ENCODE assay signal across 15 cellular contexts in genomic region chr12:93323625-93324165, GRCh38. TPM values are rescaled to one million over a fixed set of nuclear protein-coding genes. Genes with fewer than 3 reads are reported as not detected.
DNase-seq lines count a peak whose midpoint lies in the region; ATAC-seq and TF ChIP-seq lines count a peak whose summit lies in the region.
"Had no signal": no experiment of that assay in that cellular context is flagged by ENCODE, and none has a peak within 500 bp of the region (broad histone marks: within the 10 kb centered on the region; RNA-seq: fewer than 3 reads in every experiment).

No MANE protein-coding gene starts in this region.

- TF ChIP-seq POLR2A in uterus (IDR thresholded peaks at IDR 0.05), result no peak

- peak; percentile 31 for ATAC-seq in Right ventricle myocardium superior (ENCODE audit: poor library complexity)
- no peak for ATAC-seq in Right ventricle myocardium inferior
- ATAC-seq in HG03520 (IDR thresholded peaks at IDR 0.05; ENCODE audit: unreplicated experiment), result no peak
- ATAC-seq: CD8-positive, alpha-beta T cell; left lung; naive thymus-derived CD8-positive, alpha-beta T cell had no signal

- no peak overlapping the region for H3K27ac ChIP-seq in uterus
- H3K27ac ChIP-seq: left lung, psoas muscle had no signal

- H3K36me3 ChIP-seq in uterus, result no peaks in the 10 kb centered on the region
- H3K36me3 ChIP-seq: left lung had no signal

- no peak for TF ChIP-seq CTCF in choroid plexus epithelial cell (conservative IDR thresholded peaks at IDR 0.05; ENCODE audit: low read depth, low read length)
- no peak for TF ChIP-seq CTCF in uterus (IDR thresholded peaks at IDR 0.05)

- no peaks in the 10 kb centered on the region for H3K27me3 ChIP-seq in uterus
- H3K27me3 ChIP-seq: left lung had no signal

- intact Hi-C loops in Right ventricle myocardium superior (cut with DNase I) (no loop called here), Right ventricle myocardium inferior (cut with DNase I) (no loop called here), uterus (cut with DNase I; ENCODE audit: low total_unique reads) (no loop called here)

- no peak overlapping the region for H3K4me3 ChIP-seq in choroid plexus epithelial cell (ENCODE audit: low read depth, low read length)
- H3K4me3 ChIP-seq in uterus, result no peak overlapping the region
- H3K4me3 ChIP-seq: left lung, psoas muscle had no signal

- H3K9me3 ChIP-seq in uterus, result no peaks in the 10 kb centered on the region
- H3K9me3 ChIP-seq: left lung, psoas muscle had no signal

- no peaks in the 10 kb centered on the region for H3K4me1 ChIP-seq in uterus
- H3K4me1 ChIP-seq: left lung, psoas muscle had no signal

- DNase-seq in Right ventricle myocardium superior, result no peak
- DNase-seq in Right ventricle myocardium inferior (ENCODE audit: missing footprints), result no peak
- DNase-seq in LHCN-M2 (ENCODE audit: low read depth), result peak; percentile 24
- peak; percentile 26 for DNase-seq in choroid plexus epithelial cell (ENCODE audit: low read depth)
- peak; percentile 56 for DNase-seq in renal cortical epithelial cell (ENCODE audit: low read depth)
- DNase-seq in uterus, result no peak
- no peak for DNase-seq in KG1 (lab: John Stamatoyannopoulos, UW)
- DNase-seq: activated CD4-positive, alpha-beta T cell treated with anti-CD3 and anti-CD28 coated beads, Interleukin-2, amount 50 U/mL, for 48 hours; CD8-positive, alpha-beta T cell; left lung; naive thymus-derived CD8-positive, alpha-beta T cell; NCI-H1417 treated with DMSO at 0.1 percent for 48 hours; NCI-H446 treated with DMSO at 0.1 percent for 48 hours; psoas muscle had no signal

RNA-seq across cellular contexts. Expression of gene NUDT4, which starts 54.0 kb away (rescaled TPM):
- total RNA-seq in Right ventricle myocardium superior (410 TPM), Right ventricle myocardium inferior (445 TPM), LHCN-M2 (2014; rRNA removed) (35.2 and 38.3 TPM in 2 replicates), renal cortical epithelial cell (35.2 and 35.8 TPM in 2 replicates), uterus (100 to 1,000 TPM in 1 of 4 donors, 10 to 100 TPM in 3; 15.1 to 107 (median 52.8) TPM)
- polyA plus RNA-seq in LHCN-M2 (2012), result 13.1 TPM

Comparison
In these comparisons a context has a peak if more than half of its experiments do, and no peak if none do; other contexts are left out.
1. DNase-seq: peak in LHCN-M2 (single experiment), choroid plexus epithelial cell (single experiment) and renal cortical epithelial cell (single experiment); none in Right ventricle myocardium superior (single experiment), Right ventricle myocardium inferior (single experiment), uterus (0 of 2) and KG1 (single experiment).